20 cellular contexts compared by ENCODE assay signal in the genomic region with DNA sequence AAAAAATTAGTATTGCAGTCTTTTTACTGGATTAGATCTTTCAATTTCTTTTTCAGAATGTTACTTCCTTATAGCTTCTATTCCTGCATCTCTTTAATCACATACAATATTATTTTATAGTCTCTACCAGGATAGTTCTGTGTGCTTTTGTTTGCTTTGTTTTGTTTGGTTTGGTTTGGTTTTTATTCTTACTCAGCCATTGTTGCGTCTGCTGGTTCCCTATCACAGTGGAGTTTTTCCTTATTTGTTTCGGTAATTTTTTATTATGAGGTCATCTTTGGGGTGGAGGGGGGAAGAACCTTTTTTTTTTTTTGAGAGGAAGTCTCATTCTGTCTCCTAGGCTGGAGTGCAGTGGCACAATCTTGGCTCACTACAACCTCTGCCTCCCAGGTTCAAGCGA.
"Had no signal": no experiment of that assay in that cellular context is flagged by ENCODE, and none has a peak within 500 bp of the region (broad histone marks: within the 10 kb centered on the region; RNA-seq: fewer than 3 reads in every experiment).

No MANE protein-coding gene starts in this region.

- ATAC-seq: activated CD4-positive, alpha-beta T cell treated with anti-CD3 and anti-CD28 coated beads for 36 hours; activated T-cell treated with anti-CD3 and anti-CD28 coated beads, Interleukin-2, amount 50 U/mL, for 4 hours; gastroesophageal sphincter; right cardiac atrium had no signal

- H3K36me3 ChIP-seq: breast epithelium, gastroesophageal sphincter, neutrophil, ovary, tibial nerve had no signal

- H3K4me3 ChIP-seq: breast epithelium, gastroesophageal sphincter, ovary, tibial nerve had no signal

- H3K9me3 ChIP-seq: breast epithelium, gastroesophageal sphincter, neutrophil, ovary, tibial nerve had no signal

- H3K27me3 ChIP-seq: breast epithelium, ovary, tibial nerve had no signal

- H3K27ac ChIP-seq: breast epithelium, epithelial cell of prostate, gastroesophageal sphincter, neutrophil, ovary, tibial nerve had no signal

- H3K4me1 ChIP-seq: breast epithelium, gastroesophageal sphincter, tibial nerve had no signal

- DNase-seq: activated B cell treated with CpG ODN at 0.5 μM for 24 hours; activated CD4-positive, alpha-beta T cell treated with anti-CD3 and anti-CD28 coated beads for 36 hours; activated CD4-positive, alpha-beta T cell treated with anti-CD3 and anti-CD28 coated beads, Interleukin-2, amount 50 U/mL, for 4 hours; activated CD8-positive, alpha-beta memory T cell treated with anti-CD3 and anti-CD28 coated beads for 24 hours; activated CD8-positive, alpha-beta memory T cell treated with anti-CD3 and anti-CD28 coated beads, Interleukin-2, amount 50 U/mL, for 4 hours; activated naive CD4-positive, alpha-beta T cell treated with Interleukin-2 at 50 U/mL for 16 hours; activated naive CD8-positive, alpha-beta T cell treated with anti-CD3 and anti-CD28 coated beads for 36 hours; activated T-cell treated with anti-CD3 and anti-CD28 coated beads, Interleukin-2, amount 50 U/mL, for 4 hours; cortex of kidney; head of caudate nucleus; hypothalamus; midbrain; ovary; right cardiac atrium; stimulated activated CD4-positive, alpha-beta T cell treated with anti-CD3 and anti-CD28 coated beads, Interleukin-1b, Interleukin-23, amount 100 ng/mL, for 48 hours had no signal
